ENCODE assay signal across 21 cellular contexts in genomic region chr2:120486946-120487345, GRCh38.
DNase-seq lines count a peak whose midpoint lies in the region; ATAC-seq and TF ChIP-seq lines count a peak whose summit lies in the region.
"Had no signal": no experiment of that assay in that cellular context is flagged by ENCODE, and none has a peak within 500 bp of the region (broad histone marks: within the 10 kb centered on the region; RNA-seq: fewer than 3 reads in every experiment).

No MANE protein-coding gene starts in this region.

- 52 to 56% methylated on average over 11 of the region's 11 CpGs for WGBS in GM23248 (ENCODE audit: low coverage in 1 of 2, low lambda C conversion rate in 2 of 2, missing lambda C conversion rate in 2 of 2), 2 experiments
- WGBS in endodermal cell (ENCODE audit: insufficient coverage in 1 of 2, insufficient read length in 1 of 2), 2 experiments = 84 to 94% methylated on average over 8 to 11 of the region's 11 CpGs
- WGBS in trophoblast cell (ENCODE audit: extremely low coverage, insufficient coverage, insufficient read length) = no CpG with 5 or more reads among the region's 11 CpGs

- no peaks in the 10 kb centered on the region for H3K79me1 ChIP-seq in trophoblast cell (ENCODE audit: low read length)

- no peak overlapping the region for H2BK5ac ChIP-seq in trophoblast cell (ENCODE audit: low read depth, low read length, poor library complexity)

- no peaks in the 10 kb centered on the region for H3K4me1 ChIP-seq in GM23248 (ENCODE audit: insufficient read depth)
- H3K4me1 ChIP-seq in Panc1 (ENCODE audit: control insufficient read depth, insufficient read depth, low read length) = no peaks in the 10 kb centered on the region
- no peaks in the 10 kb centered on the region for H3K4me1 ChIP-seq in endodermal cell (ENCODE audit: control insufficient read depth, insufficient read depth, low read length)
- H3K4me1 ChIP-seq in trophoblast cell (ENCODE audit: control insufficient read depth in 1 of 2, insufficient read depth in 2 of 2, low read length in 2 of 2) = peaks cover 0 to 4% of the 10 kb centered on the region in 2 experiments
- H3K4me1 ChIP-seq: sigmoid colon, upper lobe of left lung had no signal

- BruUV-seq in Panc1 (replicated peaks; lab: Mats Ljungman, UMichigan) = no TSS peak

- H4K8ac ChIP-seq in trophoblast cell (ENCODE audit: low read depth, low read length) = no peak overlapping the region

- H2AK5ac ChIP-seq in trophoblast cell (ENCODE audit: low read length) = no peak overlapping the region

- H3F3A ChIP-seq in GM23248 (ENCODE audit: insufficient read depth) = no peaks in the 10 kb centered on the region

- POLR2A ChIA-PET in Panc1 (lab: Charles Lee) = no interaction called here

- H3K36me3 ChIP-seq in GM23248 (ENCODE audit: low read depth) (no peaks in the 10 kb centered on the region), Panc1 (ENCODE audit: control insufficient read depth, insufficient read depth, low read length) (no peaks in the 10 kb centered on the region), endodermal cell (ENCODE audit: control insufficient read depth, insufficient read depth, low read length) (no peaks in the 10 kb centered on the region), trophoblast cell (ENCODE audit: control insufficient read depth in 1 of 2, insufficient read depth in 2 of 2, low read length in 2 of 2) (no peaks in the 10 kb centered on the region)
- H3K36me3 ChIP-seq: neural progenitor cell, sigmoid colon, upper lobe of left lung had no signal

- H3K14ac ChIP-seq in trophoblast cell (ENCODE audit: low read length) = no peak overlapping the region

- no peak overlapping the region for H4K12ac ChIP-seq in trophoblast cell (ENCODE audit: low read depth, low read length)

- H3K18ac ChIP-seq in trophoblast cell (ENCODE audit: low read length) = no peak overlapping the region

- in situ Hi-C loops in GM23248 (cut with MboI) = no loop called here
- in situ Hi-C loops in Panc1 (cut with HindIII; ENCODE audit: low pct_unique_long_range_greater_than_20kb, low sequenced_read_pairs) = no loop called here

- TF ChIP-seq CTCF in Panc1 (IDR thresholded peaks at IDR 0.05) (no peak), endodermal cell (conservative IDR thresholded peaks at IDR 0.05) (no peak), mesothelial cell of epicardium (IDR thresholded peaks at IDR 0.05; ENCODE audit: unreplicated experiment) (no peak)

- H3K27me3 Mint-ChIP-seq in endodermal cell (ENCODE audit: insufficient read depth) (peaks cover 47% of the 10 kb centered on the region), mesothelial cell of epicardium (ENCODE audit: low read depth) (peaks cover 60% of the 10 kb centered on the region)
- H3K27me3 Mint-ChIP-seq: activated naive CD8-positive, alpha-beta T cell treated with anti-CD3 and anti-CD28 coated beads, Interleukin-2, amount 10 ng/mL, durations not matched to agents 7 days and 5 days had no signal

- no peaks in the 10 kb centered on the region for H3K36me3 Mint-ChIP-seq in endodermal cell (ENCODE audit: low read depth)
- H3K36me3 Mint-ChIP-seq in mesothelial cell of epicardium = no peaks in the 10 kb centered on the region
- H3K36me3 Mint-ChIP-seq: activated naive CD8-positive, alpha-beta T cell treated with anti-CD3 and anti-CD28 coated beads, Interleukin-2, amount 10 ng/mL, durations not matched to agents 7 days and 5 days; stimulated activated effector memory CD8-positive, alpha-beta T cell treated with anti-CD3 and anti-CD28 coated beads, Interleukin-12 subunit alpha, Interleukin-12 subunit beta, amount 100 ng/mL, for 72 hours had no signal

- no peak overlapping the region for H3K4ac ChIP-seq in trophoblast cell (ENCODE audit: low read depth, low read length)

- H3K23ac ChIP-seq in trophoblast cell (ENCODE audit: low read length) = no peak overlapping the region

- ATAC-seq in Panc1 = peak; percentile 57; the same call in 1 of the 2 replicates
- ATAC-seq in HG03442 (IDR thresholded peaks at IDR 0.05; ENCODE audit: unreplicated experiment) = no peak
- ATAC-seq: stimulated activated effector memory CD8-positive, alpha-beta T cell treated with anti-CD3 and anti-CD28 coated beads, Interleukin-12 subunit alpha, Interleukin-12 subunit beta, amount 100 ng/mL, for 72 hours had no signal

- H3K27ac ChIP-seq in GM23248 (no peak overlapping the region), Panc1 (ENCODE audit: low read length) (no peak overlapping the region), endodermal cell (ENCODE audit: low read depth, low read length) (no peak overlapping the region), trophoblast cell (ENCODE audit: low read depth, low read length) (no peak overlapping the region)
- H3K27ac ChIP-seq: neural progenitor cell, sigmoid colon, upper lobe of left lung had no signal

- H2BK120ac ChIP-seq in trophoblast cell (ENCODE audit: insufficient read depth, low read length, poor library complexity) = no peak overlapping the region

- H3K4me1 Mint-ChIP-seq in endodermal cell (peaks cover 9% of the 10 kb centered on the region), mesothelial cell of epicardium (no peaks in the 10 kb centered on the region)
- H3K4me1 Mint-ChIP-seq: activated naive CD8-positive, alpha-beta T cell treated with anti-CD3 and anti-CD28 coated beads, Interleukin-2, amount 10 ng/mL, durations not matched to agents 7 days and 5 days; stimulated activated effector memory CD8-positive, alpha-beta T cell treated with anti-CD3 and anti-CD28 coated beads, Interleukin-12 subunit alpha, Interleukin-12 subunit beta, amount 100 ng/mL, for 72 hours had no signal

- H3K27ac Mint-ChIP-seq in endodermal cell = no peak overlapping the region
- H3K27ac Mint-ChIP-seq in mesothelial cell of epicardium = no peak overlapping the region
- H3K27ac Mint-ChIP-seq: activated naive CD8-positive, alpha-beta T cell treated with anti-CD3 and anti-CD28 coated beads, Interleukin-2, amount 10 ng/mL, durations not matched to agents 7 days and 5 days; neural progenitor cell; stimulated activated effector memory CD8-positive, alpha-beta T cell treated with anti-CD3 and anti-CD28 coated beads, Interleukin-12 subunit alpha, Interleukin-12 subunit beta, amount 100 ng/mL, for 72 hours; T-helper 1 cell treated with Interleukin-12 subunit alpha and Interleukin-12 subunit beta and Interleukin-4 antibody, amounts not matched to agents 30 μg/mL and 1 μg/mL, for 36 hours had no signal

- peak; percentile 45 for DNase-seq in GM23248
- no peak for DNase-seq in Panc1 (ENCODE audit: low read depth, low spot score)
- peak; percentile 69 for DNase-seq in endodermal cell
- DNase-seq in trophoblast cell = peak; percentile 77 to 93
- no peak for DNase-seq in iPS-NIHi11 (ENCODE audit: low spot score)
- DNase-seq in mesothelial cell of epicardium (ENCODE audit: low spot score in 2 of 2, unreplicated experiment in 2 of 2) = no peak
- no peak for DNase-seq in activated effector memory CD4-positive, alpha-beta T cell treated with anti-CD3 and anti-CD28 coated beads, Interleukin-2, amount 50 U/mL, for 16 hours
- DNase-seq: activated CD4-positive, alpha-beta T cell treated with anti-CD3 and anti-CD28 coated beads for 4 hours; activated naive CD8-positive, alpha-beta T cell treated with anti-CD3 and anti-CD28 coated beads, Interleukin-2, amount 10 ng/mL, durations not matched to agents 7 days and 5 days; activated T-cell treated with anti-CD3 and anti-CD28 coated beads for 4 hours; erythroblast; hypothalamus; NCI-H187; NCI-H526; sigmoid colon; stimulated activated CD4-positive, alpha-beta T cell treated with anti-CD3 and anti-CD28 coated beads, Interleukin-4, amount 100 ng/mL, for 4 hours; upper lobe of left lung had no signal

- H3K79me2 ChIP-seq in GM23248 (ENCODE audit: insufficient read depth) = no peaks in the 10 kb centered on the region
- no peaks in the 10 kb centered on the region for H3K79me2 ChIP-seq in trophoblast cell (ENCODE audit: control insufficient read depth, insufficient read depth, low read length, poor library complexity)

- H4K91ac ChIP-seq in trophoblast cell (ENCODE audit: low read depth, low read length) = no peak overlapping the region

- H2BK12ac ChIP-seq in trophoblast cell (ENCODE audit: low read length) = no peak overlapping the region

- CTCF ChIA-PET in Panc1 (lab: Charles Lee) = no interaction called here

- no peaks in the 10 kb centered on the region for H3K9me3 ChIP-seq in GM23248 (ENCODE audit: low read depth)
- no peaks in the 10 kb centered on the region for H3K9me3 ChIP-seq in Panc1 (ENCODE audit: control insufficient read depth, insufficient read depth, low read depth, low read length)
- no peaks in the 10 kb centered on the region for H3K9me3 ChIP-seq in endodermal cell (ENCODE audit: control insufficient read depth, low read length)
- no peaks in the 10 kb centered on the region for H3K9me3 ChIP-seq in trophoblast cell (ENCODE audit: insufficient read depth, low read depth, low read length)
- H3K9me3 ChIP-seq: sigmoid colon, upper lobe of left lung had no signal

- no peaks in the 10 kb centered on the region for H3K9me3 Mint-ChIP-seq in endodermal cell
- no peaks in the 10 kb centered on the region for H3K9me3 Mint-ChIP-seq in mesothelial cell of epicardium
- H3K9me3 Mint-ChIP-seq: activated naive CD8-positive, alpha-beta T cell treated with anti-CD3 and anti-CD28 coated beads, Interleukin-2, amount 10 ng/mL, durations not matched to agents 7 days and 5 days; stimulated activated effector memory CD8-positive, alpha-beta T cell treated with anti-CD3 and anti-CD28 coated beads, Interleukin-12 subunit alpha, Interleukin-12 subunit beta, amount 100 ng/mL, for 72 hours; T-helper 1 cell treated with Interleukin-12 subunit alpha and Interleukin-12 subunit beta and Interleukin-4 antibody, amounts not matched to agents 30 μg/mL and 1 μg/mL, for 36 hours had no signal

- H3K4me2 ChIP-seq in GM23248 (ENCODE audit: unreplicated experiment) (no peak overlapping the region), trophoblast cell (ENCODE audit: low read length) (no peak overlapping the region)
- H3K4me2 ChIP-seq: neural progenitor cell had no signal

- intact Hi-C loops in Panc1 (cut with micrococcal nuclease; ENCODE audit: unreplicated experiment) = no loop called here

- no peak overlapping the region for H3K4me3 Mint-ChIP-seq in endodermal cell
- no peak overlapping the region for H3K4me3 Mint-ChIP-seq in mesothelial cell of epicardium
- H3K4me3 Mint-ChIP-seq: activated naive CD8-positive, alpha-beta T cell treated with anti-CD3 and anti-CD28 coated beads, Interleukin-2, amount 10 ng/mL, durations not matched to agents 7 days and 5 days; neural progenitor cell; stimulated activated effector memory CD8-positive, alpha-beta T cell treated with anti-CD3 and anti-CD28 coated beads, Interleukin-12 subunit alpha, Interleukin-12 subunit beta, amount 100 ng/mL, for 72 hours; T-helper 1 cell treated with Interleukin-12 subunit alpha and Interleukin-12 subunit beta and Interleukin-4 antibody, amounts not matched to agents 30 μg/mL and 1 μg/mL, for 36 hours had no signal

- H3K27me3 ChIP-seq in GM23248 (replicated peaks; ENCODE audit: insufficient read depth) (no peaks in the 10 kb centered on the region), Panc1 (ENCODE audit: control insufficient read depth, insufficient read depth, low read length) (no peaks in the 10 kb centered on the region), endodermal cell (ENCODE audit: control insufficient read depth, insufficient read depth, low read length, poor library complexity, severe bottlenecking) (peaks cover 44% of the 10 kb centered on the region), trophoblast cell (ENCODE audit: insufficient read depth, low read length) (no peaks in the 10 kb centered on the region)
- H3K27me3 ChIP-seq: sigmoid colon, upper lobe of left lung had no signal

- no peaks in the 10 kb centered on the region for H3K9me2 ChIP-seq in GM23248 (ENCODE audit: insufficient read depth)

- H3K9ac ChIP-seq in GM23248 = no peak overlapping the region
- no peak overlapping the region for H3K9ac ChIP-seq in endodermal cell (ENCODE audit: extremely low read depth, low read length, poor library complexity, severe bottlenecking)
- H3K9ac ChIP-seq in trophoblast cell (ENCODE audit: low read length) = no peak overlapping the region
- H3K9ac ChIP-seq: neural progenitor cell had no signal

- no peaks in the 10 kb centered on the region for H4K20me1 ChIP-seq in GM23248 (ENCODE audit: insufficient read depth)

- H3K4me3 ChIP-seq in GM23248 (no peak overlapping the region), Panc1 (ENCODE audit: low read depth in 2 of 2, low read length in 2 of 2) (no peak overlapping the region), endodermal cell (ENCODE audit: low read length) (no peak overlapping the region), trophoblast cell (ENCODE audit: low read depth, low read length) (no peak overlapping the region)
- H3K4me3 ChIP-seq: neural progenitor cell, sigmoid colon, upper lobe of left lung had no signal

- no peak overlapping the region for H2AFZ ChIP-seq in GM23248
- no peak overlapping the region for H2AFZ ChIP-seq in trophoblast cell (ENCODE audit: insufficient read depth, low read length, poor library complexity)
- H2AFZ ChIP-seq: neural progenitor cell had no signal

Comparison
In these comparisons a context has a peak if more than half of its experiments do, and no peak if none do; other contexts are left out.
1. DNase-seq: peak in GM23248 (single experiment), endodermal cell (single experiment) and trophoblast cell (2 of 2); none in Panc1 (single experiment), iPS-NIHi11 (single experiment), mesothelial cell of epicardium (0 of 2) and activated effector memory CD4-positive, alpha-beta T cell treated with anti-CD3 and anti-CD28 coated beads, Interleukin-2, amount 50 U/mL, for 16 hours (single experiment).